In genomic region chr2:59173325-59173724, GRCh38 we compare ENCODE assay signal across 6 cellular contexts.
"Had no signal": no experiment of that assay in that cellular context is flagged by ENCODE, and none has a peak within 500 bp of the region (broad histone marks: within the 10 kb centered on the region; RNA-seq: fewer than 3 reads in every experiment).

No MANE protein-coding gene starts in this region.

- FAIRE-seq: HTR-8/SVneo had no signal

- H3K9ac ChIP-seq: KMS-11 had no signal

- H3K4me2 ChIP-seq: KMS-11 had no signal

- DNase-seq: IMR-90, KBM-7, KG1 had no signal

- H3K27ac ChIP-seq: HL-60, KMS-11 had no signal
